Comparison of ENCODE assay signal across 14 cellular contexts in the genomic region with DNA sequence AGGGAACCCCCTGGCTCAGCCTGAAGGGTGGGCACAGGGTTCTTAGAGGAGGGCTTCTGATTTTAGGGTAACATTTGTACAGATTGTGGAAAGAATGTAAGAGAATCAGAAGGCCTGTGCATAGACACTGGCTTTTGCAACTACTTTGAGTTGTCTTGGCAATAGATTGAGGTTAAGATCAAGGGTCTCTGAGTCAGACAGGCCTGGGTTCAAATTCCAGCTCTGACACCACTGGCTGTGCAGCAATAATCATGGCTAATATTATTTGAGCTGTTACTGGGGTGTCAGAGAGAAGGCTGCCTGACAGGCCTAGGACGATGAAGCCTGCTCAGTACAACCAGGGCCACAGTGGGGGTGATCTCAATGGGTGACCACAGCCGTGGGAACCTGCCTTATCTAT.
A peak's percentile ranks its signal among the peaks of the same experiment; 100 is the strongest.
DNase-seq lines count a peak whose midpoint lies in the region; ATAC-seq, FAIRE-seq and TF ChIP-seq lines count a peak whose summit lies in the region.
"Had no signal": no experiment of that assay in that cellular context is flagged by ENCODE, and none has a peak within 500 bp of the region (broad histone marks: within the 10 kb centered on the region; RNA-seq: fewer than 3 reads in every experiment).

No MANE protein-coding gene starts in this region.

- H3K4me1 ChIP-seq in OCI-LY3 (ENCODE audit: low read length) = peaks cover 74% of the 10 kb centered on the region
- H3K4me1 ChIP-seq in right lobe of liver = peaks cover 0 to 42% (median 22%) of the 10 kb centered on the region in 4 donors
- peaks cover 0 to 54% (median 37%) of the 10 kb centered on the region in 4 donors for H3K4me1 ChIP-seq in tibial artery

- TF ChIP-seq CTCF in OCI-LY3 (IDR thresholded peaks at IDR 0.05; ENCODE audit: low read depth, low read length) (no peak), right lobe of liver (IDR thresholded peaks at IDR 0.05) (no peak), tibial artery (IDR thresholded peaks at IDR 0.05) (no peak)

- FAIRE-seq in GM18507 (lab: Jason Lieb, UNC) = peak; percentile 46
- FAIRE-seq in RCC 7860 (lab: Jason Lieb, UNC) = no peak
- FAIRE-seq: A204.1, D721Med had no signal

- no peaks in the 10 kb centered on the region for H3K79me2 ChIP-seq in OCI-LY3 (ENCODE audit: low read length)

- WGBS in right lobe of liver (ENCODE audit: insufficient coverage, low coverage, low lambda C conversion rate, missing lambda C conversion rate) = no CpG with 5 or more reads among the region's 2 CpGs

- TF ChIP-seq POLR2A in right lobe of liver (IDR thresholded peaks at IDR 0.05) = no peak

- H3K27ac ChIP-seq in OCI-LY3 (ENCODE audit: low read length) (peak overlapping the region; percentile 96), right lobe of liver (peak overlapping the region; percentile 33 to 82 (median 58)), tibial artery (peak overlapping the region; percentile 9 to 76)

- H3K27me3 ChIP-seq in OCI-LY3 (ENCODE audit: low read depth, low read length) (no peaks in the 10 kb centered on the region), right lobe of liver (no peaks in the 10 kb centered on the region), tibial artery (no peaks in the 10 kb centered on the region)

- H3K9ac ChIP-seq in OCI-LY3 (ENCODE audit: low read length) = peak overlapping the region; percentile 47; the same call in 1 of the 2 replicates

- peak overlapping the region; percentile 91 for H3K4me2 ChIP-seq in OCI-LY3 (ENCODE audit: low read length)

- no peak for DNase-seq in GM18507 (ENCODE audit: extremely low spot score, insufficient read length, low read depth)
- no peak for DNase-seq in right lobe of liver
- DNase-seq in tibial artery = peak in 1 of 2 donors; percentile 32
- DNase-seq in RCC 7860 (ENCODE audit: low spot score) = no peak
- no peak for DNase-seq in DMS79 (lab: John Stamatoyannopoulos, UW)
- DNase-seq: CD8-positive, alpha-beta T cell; COR-L47; HCEC 1CT; HFFc6; KG1 had no signal

- no peaks in the 10 kb centered on the region for H3K36me3 ChIP-seq in OCI-LY3 (replicated peaks; ENCODE audit: low read depth, low read length)
- H3K36me3 ChIP-seq in right lobe of liver = no peaks in the 10 kb centered on the region
- H3K36me3 ChIP-seq in tibial artery = no peaks in the 10 kb centered on the region

- ATAC-seq in right lobe of liver (peak in 1 of 4 donors; percentile 1), GM18498 (IDR thresholded peaks at IDR 0.05; ENCODE audit: unreplicated experiment) (no peak)
- ATAC-seq: CD8-positive, alpha-beta T cell had no signal

- H3K4me3 ChIP-seq in OCI-LY3 (ENCODE audit: low read length) (no peak overlapping the region), right lobe of liver (no peak overlapping the region), tibial artery (no peak overlapping the region)

- H4K20me1 ChIP-seq in OCI-LY3 (ENCODE audit: insufficient read depth, low read length) = no peaks in the 10 kb centered on the region

- intact Hi-C loops in right lobe of liver (cut with DNase I) (no loop called here), tibial artery (cut with DNase I; ENCODE audit: low total_unique reads) (loop anchor here (5.0 kb wide), 1 partner anchor 138 kb away; no protein-coding TSS in a partner anchor)

- no peak overlapping the region for H2AFZ ChIP-seq in OCI-LY3 (ENCODE audit: low read depth, low read length)

- H3K9me3 ChIP-seq in OCI-LY3 (ENCODE audit: insufficient read depth, low read length) = no peaks in the 10 kb centered on the region
- no peaks in the 10 kb centered on the region for H3K9me3 ChIP-seq in right lobe of liver
- H3K9me3 ChIP-seq in tibial artery = no peaks in the 10 kb centered on the region

Comparison
In these comparisons a context has a peak if more than half of its experiments do, and no peak if none do; other contexts are left out.
1. H3K27ac ChIP-seq: peak in every context shown above with its lines; median percentile 96 in OCI-LY3; 58 in right lobe of liver; 42 in tibial artery.